ENCODE assay signal across 3 cellular contexts in genomic region chr5:59629561-59629960, GRCh38.
"Had no signal": no experiment of that assay in that cellular context is flagged by ENCODE, and none has a peak within 500 bp of the region (broad histone marks: within the 10 kb centered on the region; RNA-seq: fewer than 3 reads in every experiment).

No MANE protein-coding gene starts in this region.

- ATAC-seq: GM12878 had no signal

- H3K4me3 ChIP-seq: GM12878 had no signal

- DNase-seq: GDM1, GF-D8 had no signal
